12 cellular contexts compared by ENCODE assay signal in the genomic region with DNA sequence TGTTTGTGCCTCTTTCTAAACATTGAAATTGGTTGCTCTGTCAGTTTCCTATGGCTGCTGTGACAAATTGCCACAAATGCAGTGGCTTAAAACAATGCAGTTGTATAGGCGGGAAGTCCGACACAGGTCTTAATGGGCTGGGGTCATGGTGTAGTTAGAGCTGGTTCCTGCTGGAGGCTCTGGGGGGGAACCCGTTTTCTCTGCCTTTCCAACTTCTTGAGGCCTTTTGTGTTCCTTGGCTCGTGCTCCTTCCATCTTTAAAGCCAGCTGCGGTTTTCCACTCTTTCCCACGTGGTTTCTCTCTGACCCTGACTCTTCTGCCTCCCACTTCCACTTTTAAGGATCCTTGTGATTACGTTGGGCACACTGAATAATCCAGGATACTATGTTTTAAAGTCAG. TPM values are rescaled to one million over a fixed set of nuclear protein-coding genes. Genes with fewer than 3 reads are reported as not detected.
DNase-seq lines count a peak whose midpoint lies in the region; ATAC-seq and TF ChIP-seq lines count a peak whose summit lies in the region.
"Had no signal": no experiment of that assay in that cellular context is flagged by ENCODE, and none has a peak within 500 bp of the region (broad histone marks: within the 10 kb centered on the region; RNA-seq: fewer than 3 reads in every experiment).

No MANE protein-coding gene starts in this region.

- no peak for ATAC-seq in HG03095 (IDR thresholded peaks at IDR 0.05; ENCODE audit: unreplicated experiment)
- ATAC-seq in CD8-positive, alpha-beta T cell, result no peak

- in situ Hi-C loops in brain microvascular endothelial cell (cut with HindIII; ENCODE audit: low pct_ligation_motif_present, low sequenced_read_pairs), result no loop called here

- H3K9me3 ChIP-seq in right atrium auricular region, result no peaks in the 10 kb centered on the region
- H3K9me3 ChIP-seq in sigmoid colon, result no peaks in the 10 kb centered on the region
- H3K9me3 ChIP-seq in CD8-positive, alpha-beta T cell (ENCODE audit: low read length), result no peaks in the 10 kb centered on the region

- no peak for TF ChIP-seq EP300 in sigmoid colon (IDR thresholded peaks at IDR 0.05)

- H3K27ac ChIP-seq in brain microvascular endothelial cell (peak overlapping the region; percentile 7), right atrium auricular region (peak overlapping the region; percentile 71 to 83), sigmoid colon (peak overlapping the region; percentile 55 to 80 (median 70))
- H3K27ac ChIP-seq in CD8-positive, alpha-beta T cell (ENCODE audit: low read depth, low read length), result no peak overlapping the region

- TF ChIP-seq CTCF in brain microvascular endothelial cell (IDR thresholded peaks at IDR 0.05; ENCODE audit: low read depth, low read length, missing control alignments) (no peak), right atrium auricular region (IDR thresholded peaks at IDR 0.05) (no peak), sigmoid colon (IDR thresholded peaks at IDR 0.05) (no peak)
- TF ChIP-seq CTCF in CD8-positive, alpha-beta T cell (IDR thresholded peaks at IDR 0.05), result no peak

- peaks cover 7% of the 10 kb centered on the region for H3K27me3 Mint-ChIP-seq in CD8-positive, alpha-beta T cell (ENCODE audit: low read depth)

- intact Hi-C loops in sigmoid colon (cut with DNase I), result no loop called here
- intact Hi-C loops in CD8-positive, alpha-beta T cell (cut with DNase I, micrococcal nuclease), result no loop called here

- 78 to 80% methylated on average over 7 of the region's 7 CpGs for WGBS in sigmoid colon, 2 donors

- CTCF ChIA-PET in CD8-positive, alpha-beta T cell (lab: Charles Lee), result interaction anchor here (0.8 kb wide), 1 partner anchor 1053 kb away, joined by 3 read pairs; no protein-coding TSS in a partner anchor

- no peaks in the 10 kb centered on the region for H3K36me3 Mint-ChIP-seq in CD8-positive, alpha-beta T cell

- DNase-seq in EH (ENCODE audit: low read depth) (peak; percentile 47), brain microvascular endothelial cell (no peak), right atrium auricular region (ENCODE audit: low spot score) (no peak), sigmoid colon (peak; percentile 66), kidney tubule cell (ENCODE audit: low spot score) (no peak), DMS79 treated with DMSO at 0.1 percent for 48 hours (lab: John Stamatoyannopoulos, UW) (no peak)
- no peak for DNase-seq in CD8-positive, alpha-beta T cell
- DNase-seq: activated CD8-positive, alpha-beta memory T cell treated with anti-CD3 and anti-CD28 coated beads, Interleukin-2, amount 50 U/mL, for 4 hours; DMS53; NCI-H345; stimulated activated CD4-positive, alpha-beta T cell treated with anti-CD3 and anti-CD28 coated beads, Interleukin-4, amount 100 ng/mL, for 1 hour had no signal

- H3K27ac Mint-ChIP-seq in CD8-positive, alpha-beta T cell, result no peak overlapping the region

- H3K27me3 ChIP-seq in brain microvascular endothelial cell (replicated peaks) (no peaks in the 10 kb centered on the region), right atrium auricular region (no peaks in the 10 kb centered on the region), sigmoid colon (no peaks in the 10 kb centered on the region)
- no peaks in the 10 kb centered on the region for H3K27me3 ChIP-seq in CD8-positive, alpha-beta T cell (ENCODE audit: insufficient read depth, low read length)

- H3K4me1 Mint-ChIP-seq in CD8-positive, alpha-beta T cell (ENCODE audit: low read depth), result peaks cover 2% of the 10 kb centered on the region

- H3K9me3 Mint-ChIP-seq in CD8-positive, alpha-beta T cell, result no peaks in the 10 kb centered on the region

- H3K4me3 Mint-ChIP-seq in CD8-positive, alpha-beta T cell, result no peak overlapping the region

- H3K36me3 ChIP-seq in brain microvascular endothelial cell (replicated peaks), result no peaks in the 10 kb centered on the region
- no peaks in the 10 kb centered on the region for H3K36me3 ChIP-seq in right atrium auricular region
- no peaks in the 10 kb centered on the region for H3K36me3 ChIP-seq in sigmoid colon
- no peaks in the 10 kb centered on the region for H3K36me3 ChIP-seq in CD8-positive, alpha-beta T cell (ENCODE audit: insufficient read depth, low read length)

- POLR2A ChIA-PET in CD8-positive, alpha-beta T cell (lab: Charles Lee), result no interaction called here

- H3K4me3 ChIP-seq in brain microvascular endothelial cell (ENCODE audit: low read depth, low read length) (no peak overlapping the region), right atrium auricular region (no peak overlapping the region), sigmoid colon (no peak overlapping the region)
- H3K4me3 ChIP-seq in CD8-positive, alpha-beta T cell (ENCODE audit: low read depth, low read length), result no peak overlapping the region

- TF ChIP-seq POLR2A in sigmoid colon (IDR thresholded peaks at IDR 0.05), result no peak

- peaks cover 0 to 78% of the 10 kb centered on the region in 2 donors for H3K4me1 ChIP-seq in right atrium auricular region
- peaks cover 0 to 62% (median 56%) of the 10 kb centered on the region in 4 donors for H3K4me1 ChIP-seq in sigmoid colon
- H3K4me1 ChIP-seq in CD8-positive, alpha-beta T cell (ENCODE audit: insufficient read depth, low read length), result no peaks in the 10 kb centered on the region

RNA-seq across cellular contexts. Expression of a gene that starts 12.5 kb away (rescaled TPM):
- total RNA-seq in right atrium auricular region (10 to 100 TPM; 68.0 to 73.1 TPM), sigmoid colon (10 to 100 TPM; 31.7 to 55.4 (median 47.6) TPM)
- polyA plus RNA-seq in sigmoid colon, result 10 to 100 TPM; 12.0 to 22.1 (median 15.3) TPM
- total RNA-seq in CD8-positive, alpha-beta T cell, result 10 to 100 TPM in 1 of 2 experiments, 1 to 10 TPM in 1; 9.9 to 11.8 TPM

Comparison
In these comparisons a context has a peak if more than half of its experiments do, and no peak if none do; other contexts are left out.
1. DNase-seq: peak in EH (single experiment) and sigmoid colon (single experiment); none in brain microvascular endothelial cell (single experiment), right atrium auricular region (single experiment), kidney tubule cell (single experiment), DMS79 treated with DMSO at 0.1 percent for 48 hours (single experiment) and CD8-positive, alpha-beta T cell (0 of 7).